Comparison of ENCODE assay signal across 8 cellular contexts in the genomic region with DNA sequence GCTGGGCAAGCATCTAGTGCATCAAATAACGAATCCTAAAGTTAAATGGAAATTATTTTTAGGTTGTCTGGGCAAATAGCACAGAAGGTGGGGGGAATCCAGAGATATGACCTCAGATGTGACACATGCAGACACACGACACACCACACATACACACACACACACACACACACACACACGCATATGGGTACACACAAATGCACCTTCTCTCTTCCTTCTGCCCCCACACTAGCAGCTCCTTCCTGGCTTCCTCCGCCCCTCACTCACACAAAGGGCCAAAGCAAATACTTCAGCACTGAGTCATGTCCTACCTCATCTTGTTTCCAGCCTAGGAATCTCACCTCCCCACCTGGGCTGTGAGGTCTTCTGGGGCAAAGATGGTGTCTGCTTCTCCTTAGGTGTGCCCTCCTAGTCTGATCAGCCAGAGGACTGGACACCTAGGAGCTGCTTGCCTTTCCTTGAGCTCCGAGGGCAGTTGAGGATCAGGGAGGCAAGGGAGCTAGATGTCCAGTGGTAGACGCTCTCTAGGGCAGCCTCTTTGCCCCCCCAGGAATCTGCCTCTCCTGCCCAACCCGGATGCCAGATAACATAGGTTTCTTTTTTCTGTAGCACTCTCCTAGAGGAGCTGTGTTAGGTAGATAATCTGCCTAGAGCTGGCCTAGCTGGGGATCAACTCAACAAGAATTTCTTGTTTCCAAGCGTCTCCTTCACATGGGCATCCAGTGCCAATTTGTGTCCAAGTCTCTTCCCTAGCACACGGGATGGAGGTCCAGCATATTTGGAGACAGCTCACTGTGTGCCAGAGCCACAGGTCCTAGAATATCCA. TPM values are rescaled to one million over a fixed set of nuclear protein-coding genes. Genes with fewer than 3 reads are reported as not detected.
DNase-seq lines count a peak whose midpoint lies in the region; ATAC-seq and TF ChIP-seq lines count a peak whose summit lies in the region.

No MANE protein-coding gene starts in this region.

- no peak overlapping the region for H3K9ac ChIP-seq in skeletal muscle satellite cell (ENCODE audit: low read depth, low read length)

- peaks cover 7 to 19% of the 10 kb centered on the region in 2 donors for H3K4me1 ChIP-seq in esophagus (ENCODE audit: control insufficient read depth in 2 of 2, insufficient read depth in 2 of 2, low read length in 1 of 2)
- peaks cover 42% of the 10 kb centered on the region for H3K4me1 ChIP-seq in skeletal muscle satellite cell (ENCODE audit: control insufficient read depth, insufficient read depth, low read length)
- H3K4me1 ChIP-seq in thyroid gland = peaks cover 4 to 25% of the 10 kb centered on the region in 2 donors

- H3K27ac Mint-ChIP-seq in T-helper 2 cell treated with Interferon-gamma antibody and Interleukin-4, amounts not matched to agents 5 μg/mL and 100 μg/mL, for 36 hours = peak overlapping the region; percentile 49

- H3K9me3 Mint-ChIP-seq in T-helper 2 cell treated with Interferon-gamma antibody and Interleukin-4, amounts not matched to agents 5 μg/mL and 100 μg/mL, for 36 hours = no peaks in the 10 kb centered on the region

- DNase-seq in Daoy (ENCODE audit: low read depth) = peak; percentile 89
- peak; percentile 76 for DNase-seq in T-helper 2 cell treated with Interferon-gamma antibody and Interleukin-4, amounts not matched to agents 5 μg/mL and 100 μg/mL, for 36 hours (ENCODE audit: low spot score)
- no peak for DNase-seq in thyroid gland
- DNase-seq in central memory CD4-positive, alpha-beta T cell = no peak

- no peak overlapping the region for H3K4me3 Mint-ChIP-seq in T-helper 2 cell treated with Interferon-gamma antibody and Interleukin-4, amounts not matched to agents 5 μg/mL and 100 μg/mL, for 36 hours

- 54 to 56% methylated on average over 9 of the region's 9 CpGs for WGBS in esophagus, 2 donors
- WGBS in thyroid gland, 2 donors = 80 to 85% methylated on average over 8 to 9 of the region's 9 CpGs

- peak overlapping the region; percentile 47 to 75 for H3K27ac ChIP-seq in esophagus (ENCODE audit: low read depth in 2 of 2, low read length in 1 of 2)
- H3K27ac ChIP-seq in thyroid gland = peak overlapping the region in 1 of 3 donors; percentile 39

- TF ChIP-seq CTCF in thyroid gland (IDR thresholded peaks at IDR 0.05) = no peak

- no peaks in the 10 kb centered on the region for H3K27me3 Mint-ChIP-seq in T-helper 2 cell treated with Interferon-gamma antibody and Interleukin-4, amounts not matched to agents 5 μg/mL and 100 μg/mL, for 36 hours (ENCODE audit: low read depth)

- ATAC-seq in HG02870 (IDR thresholded peaks at IDR 0.05; ENCODE audit: unreplicated experiment) (no peak), HG03095 (IDR thresholded peaks at IDR 0.05; ENCODE audit: unreplicated experiment) (no peak)

- no peak for TF ChIP-seq POLR2A in thyroid gland (IDR thresholded peaks at IDR 0.05)

- H3K4me3 ChIP-seq in esophagus (ENCODE audit: low read depth in 1 of 2, low read length in 2 of 2) (no peak overlapping the region), skeletal muscle satellite cell (ENCODE audit: low read length) (no peak overlapping the region), thyroid gland (replicated peaks in 1 of 3) (no peak overlapping the region)

- H3K4me2 ChIP-seq in skeletal muscle satellite cell (ENCODE audit: low read length) = peak overlapping the region; percentile 32

- no peaks in the 10 kb centered on the region for H3K36me3 Mint-ChIP-seq in T-helper 2 cell treated with Interferon-gamma antibody and Interleukin-4, amounts not matched to agents 5 μg/mL and 100 μg/mL, for 36 hours (ENCODE audit: low read depth)

- H3K27me3 ChIP-seq in esophagus (ENCODE audit: control insufficient read depth in 1 of 2, insufficient read depth in 2 of 2, low read length in 2 of 2) = no peaks in the 10 kb centered on the region
- H3K27me3 ChIP-seq in skeletal muscle satellite cell (ENCODE audit: control insufficient read depth, insufficient read depth, low read length) = no peaks in the 10 kb centered on the region
- H3K27me3 ChIP-seq in thyroid gland = no peaks in the 10 kb centered on the region

- intact Hi-C loops in thyroid gland (cut with DNase I) = no loop called here

- peaks cover 16% of the 10 kb centered on the region for H3K4me1 Mint-ChIP-seq in T-helper 2 cell treated with Interferon-gamma antibody and Interleukin-4, amounts not matched to agents 5 μg/mL and 100 μg/mL, for 36 hours (ENCODE audit: low read depth)

- H3K36me3 ChIP-seq in esophagus (ENCODE audit: control insufficient read depth in 2 of 2, insufficient read depth in 2 of 2, low read length in 1 of 2) (no peaks in the 10 kb centered on the region), skeletal muscle satellite cell (ENCODE audit: insufficient read depth, low read length) (no peaks in the 10 kb centered on the region), thyroid gland (no peaks in the 10 kb centered on the region)

- no peaks in the 10 kb centered on the region for H3K9me3 ChIP-seq in esophagus (ENCODE audit: control insufficient read depth in 2 of 2, insufficient read depth in 1 of 2, low read depth in 1 of 2, low read length in 1 of 2)
- no peaks in the 10 kb centered on the region for H3K9me3 ChIP-seq in skeletal muscle satellite cell (replicated peaks; ENCODE audit: low read length)
- no peaks in the 10 kb centered on the region for H3K9me3 ChIP-seq in thyroid gland

RNA-seq across cellular contexts. Expression of gene JADE2, which starts 14.3 kb away (rescaled TPM):
- total RNA-seq in Daoy (2014; rRNA removed; shearing (Covaris generic)) = 10.9 and 21.1 TPM in 2 replicates
- polyA plus RNA-seq in esophagus = 1 to 10 TPM; 3.8 to 4.1 TPM
- total RNA-seq in skeletal muscle satellite cell (2012; rRNA removed) = 23.8 and 35.8 TPM in 2 replicates
- 100 to 1,000 TPM in 1 of 4 donors, 10 to 100 TPM in 3; 51.7 to 116 (median 76.6) TPM for total RNA-seq in thyroid gland

Comparison
In these comparisons a context has a peak if more than half of its experiments do, and no peak if none do; other contexts are left out.
1. DNase-seq: peak in Daoy (single experiment) and T-helper 2 cell treated with Interferon-gamma antibody and Interleukin-4, amounts not matched to agents 5 μg/mL and 100 μg/mL, for 36 hours (single experiment); none in thyroid gland (0 of 2) and central memory CD4-positive, alpha-beta T cell (single experiment).